1 cellular context compared by ENCODE assay signal in genomic region chr6:106512048-106512957, GRCh38.
TF ChIP-seq lines count a peak whose summit lies in the region.

No MANE protein-coding gene starts in this region.

TF ChIP-seq in HepG2, 621 proteins besides CTCF, POLR2A, EP300 and RAD21 (continued from another document and continues in another):
- TF ChIP-seq NFAT5 (CRISPR knock-in tag; IDR thresholded peaks at IDR 0.05) = no peak
- peak; percentile 72; the same call in 1 of the 2 replicates for TF ChIP-seq RFXAP (CRISPR knock-in tag; IDR thresholded peaks at IDR 0.05; ENCODE audit: borderline replicate concordance)
- 0 out of 2 replicates have a peak, but pooled peaks have one; percentile 56 for TF ChIP-seq DMTF1 (CRISPR knock-in tag; IDR thresholded peaks at IDR 0.05)
- TF ChIP-seq SIN3B (IDR thresholded peaks at IDR 0.05; ENCODE audit: low read length) = no peak
- no peak for TF ChIP-seq SNRNP70 (IDR thresholded peaks at IDR 0.05; ENCODE audit: low read depth, low read length)
- no peak for TF ChIP-seq ZMYM3 (CRISPR knock-in tag; IDR thresholded peaks at IDR 0.05)
- TF ChIP-seq FOXP1 (IDR thresholded peaks at IDR 0.05) = no peak
- TF ChIP-seq FOXP1 (CRISPR knock-in tag; IDR thresholded peaks at IDR 0.05) = no peak
- TF ChIP-seq BCLAF1 (IDR thresholded peaks at IDR 0.05) = no peak
- TF ChIP-seq TBX2 (CRISPR knock-in tag; IDR thresholded peaks at IDR 0.05; ENCODE audit: borderline replicate concordance) = peak; percentile 74
- TF ChIP-seq TMF1 (CRISPR knock-in tag; IDR thresholded peaks at IDR 0.05; ENCODE audit: low read depth) = no peak; the same call in 1 of the 2 replicates
- TF ChIP-seq ATAD3A (CRISPR knock-in tag; IDR thresholded peaks at IDR 0.05) = no peak
- no peak for TF ChIP-seq NPAS2 (CRISPR knock-in tag; IDR thresholded peaks at IDR 0.05; ENCODE audit: borderline replicate concordance)
- 0 out of 2 replicates have a peak, but pooled peaks have one; percentile 23 for TF ChIP-seq STAT5B (CRISPR knock-in tag; IDR thresholded peaks at IDR 0.05)
- 0 out of 2 replicates have a peak, but pooled peaks have one; percentile 21 for TF ChIP-seq ZNF639 (CRISPR knock-in tag; conservative IDR thresholded peaks at IDR 0.05)
- TF ChIP-seq MTF2 (CRISPR knock-in tag; IDR thresholded peaks at IDR 0.05; ENCODE audit: borderline replicate concordance) = peak; percentile 82
- TF ChIP-seq ZNF713 (CRISPR knock-in tag; IDR thresholded peaks at IDR 0.05) = no peak
- TF ChIP-seq ZXDC (CRISPR knock-in tag; IDR thresholded peaks at IDR 0.05) = no peak; the same call in 1 of the 2 replicates
- no peak for TF ChIP-seq ZNF607 (CRISPR knock-in tag; IDR thresholded peaks at IDR 0.05; ENCODE audit: borderline replicate concordance)
- TF ChIP-seq ZSCAN5A (CRISPR knock-in tag; IDR thresholded peaks at IDR 0.05; ENCODE audit: borderline replicate concordance) = peak; percentile 45
- no peak; the same call in 1 of the 2 replicates for TF ChIP-seq ZFP41 (CRISPR knock-in tag; IDR thresholded peaks at IDR 0.05; ENCODE audit: borderline replicate concordance)
- no peak for TF ChIP-seq KDM6A (CRISPR knock-in tag; IDR thresholded peaks at IDR 0.05; ENCODE audit: low read depth)
- 0 out of 2 replicates have a peak, but pooled peaks have one; percentile 27 for TF ChIP-seq ZZZ3 (CRISPR knock-in tag; IDR thresholded peaks at IDR 0.05; ENCODE audit: borderline replicate concordance)
- TF ChIP-seq JUNB (CRISPR knock-in tag; IDR thresholded peaks at IDR 0.05; ENCODE audit: borderline replicate concordance) = no peak
- TF ChIP-seq ZNF263 (CRISPR knock-in tag; IDR thresholded peaks at IDR 0.05) = no peak
- TF ChIP-seq DR1 (CRISPR knock-in tag; IDR thresholded peaks at IDR 0.05) = peak; percentile 53
- no peak for TF ChIP-seq ZNF510 (CRISPR knock-in tag; IDR thresholded peaks at IDR 0.05; ENCODE audit: low read depth)
- TF ChIP-seq ZNF17 (CRISPR knock-in tag; IDR thresholded peaks at IDR 0.05) = no peak
- no peak for TF ChIP-seq SETDB1 (CRISPR knock-in tag; IDR thresholded peaks at IDR 0.05; ENCODE audit: borderline replicate concordance)
- no peak for TF ChIP-seq DBP (CRISPR knock-in tag; IDR thresholded peaks at IDR 0.05; ENCODE audit: not compliant biosample characterization)
- TF ChIP-seq ZNF367 (CRISPR knock-in tag; IDR thresholded peaks at IDR 0.05; ENCODE audit: borderline replicate concordance) = no peak; the same call in 1 of the 2 replicates
- no peak for TF ChIP-seq MBD4 (IDR thresholded peaks at IDR 0.05; ENCODE audit: borderline replicate concordance, low read length)
- TF ChIP-seq MEF2D (CRISPR knock-in tag; IDR thresholded peaks at IDR 0.05) = peak; percentile 39
- peak; percentile 62; the same call in 1 of the 2 replicates for TF ChIP-seq THAP9 (CRISPR knock-in tag; IDR thresholded peaks at IDR 0.05; ENCODE audit: borderline replicate concordance)
- no peak for TF ChIP-seq RBM39 (IDR thresholded peaks at IDR 0.05; ENCODE audit: low read depth, low read length, poor library complexity, severe bottlenecking)
- TF ChIP-seq ZNF703 (CRISPR knock-in tag; IDR thresholded peaks at IDR 0.05; ENCODE audit: borderline replicate concordance) = no peak
- TF ChIP-seq MYC (CRISPR knock-in tag; IDR thresholded peaks at IDR 0.05; ENCODE audit: borderline replicate concordance) = peak; percentile 70
- peak; percentile 37; the same call in 1 of the 2 replicates for TF ChIP-seq MXD4 (CRISPR knock-in tag; IDR thresholded peaks at IDR 0.05)
- TF ChIP-seq ZNF644 (CRISPR knock-in tag; IDR thresholded peaks at IDR 0.05; ENCODE audit: low read depth) = no peak
- TF ChIP-seq ZNF597 (CRISPR knock-in tag; IDR thresholded peaks at IDR 0.05) = no peak
